ENCODE assay signal across 14 cellular contexts in genomic region chr20:5919634-5920544, GRCh38. TPM values are rescaled to one million over a fixed set of nuclear protein-coding genes. Genes with fewer than 3 reads are reported as not detected.
A peak's percentile ranks its signal among the peaks of the same experiment; 100 is the strongest.
DNase-seq lines count a peak whose midpoint lies in the region; TF ChIP-seq lines count a peak whose summit lies in the region.
"Had no signal": no experiment of that assay in that cellular context is flagged by ENCODE, and none has a peak within 500 bp of the region (broad histone marks: within the 10 kb centered on the region; RNA-seq: fewer than 3 reads in every experiment).

No MANE protein-coding gene starts in this region.

- DNase-seq in ELF-1 (ENCODE audit: low read depth, low spot score): peak; percentile 4
- peak; percentile 40 for DNase-seq in T-helper 2 cell treated with Interferon-gamma antibody and Interleukin-4, amounts not matched to agents 5 μg/mL and 100 μg/mL, for 36 hours (ENCODE audit: low spot score)
- peak; percentile 44 for DNase-seq in fibroblast of pulmonary artery (ENCODE audit: low read depth)
- DNase-seq in DMS 273 (lab: John Stamatoyannopoulos, UW; ENCODE audit: unreplicated experiment): no peak
- DNase-seq in MG63: no peak
- no peak for DNase-seq in Kasumi-1 (lab: John Stamatoyannopoulos, UW)
- DNase-seq in epidermal melanocyte (ENCODE audit: insufficient read length, low spot score): no peak
- DNase-seq: activated naive CD4-positive, alpha-beta T cell treated with Interleukin-2 at 50 U/mL for 16 hours; Caco-2; NCI-H2227 treated with DMSO at 0.1 percent for 48 hours; Right ventricle myocardium superior had no signal

- no peak overlapping the region for H3K27ac Mint-ChIP-seq in T-helper 2 cell treated with Interferon-gamma antibody and Interleukin-4, amounts not matched to agents 5 μg/mL and 100 μg/mL, for 36 hours

- H3K36me3 ChIP-seq in ACC112 (ENCODE audit: insufficient read depth, low read length) (no peaks in the 10 kb centered on the region), MG63 (no peaks in the 10 kb centered on the region)

- no peak for TF ChIP-seq CTCF in fibroblast of pulmonary artery (IDR thresholded peaks at IDR 0.05; ENCODE audit: low read length, missing control alignments)

- H3K4me3 ChIP-seq in ACC112 (ENCODE audit: low read depth, low read length): 0 out of 2 replicates have a peak overlapping the region, but pooled peaks have one; percentile 60
- H3K4me3 ChIP-seq in fibroblast of pulmonary artery (replicated peaks; ENCODE audit: low read depth, low read length): no peak overlapping the region
- H3K4me3 ChIP-seq in MG63: no peak overlapping the region
- H3K4me3 ChIP-seq: K562 had no signal

- H3K4me1 Mint-ChIP-seq in T-helper 2 cell treated with Interferon-gamma antibody and Interleukin-4, amounts not matched to agents 5 μg/mL and 100 μg/mL, for 36 hours (ENCODE audit: low read depth): peaks cover 18% of the 10 kb centered on the region

- H3K27me3 ChIP-seq in ACC112 (ENCODE audit: insufficient read depth, low read length) (peaks cover 19% of the 10 kb centered on the region), MG63 (no peaks in the 10 kb centered on the region)

- H3K36me3 Mint-ChIP-seq in T-helper 2 cell treated with Interferon-gamma antibody and Interleukin-4, amounts not matched to agents 5 μg/mL and 100 μg/mL, for 36 hours (ENCODE audit: low read depth): no peaks in the 10 kb centered on the region

- peaks cover 19% of the 10 kb centered on the region for H3K4me1 ChIP-seq in ACC112 (ENCODE audit: control insufficient read depth, insufficient read depth, low read length, unreplicated experiment)

- H2AFZ ChIP-seq in ACC112 (ENCODE audit: low read length, unreplicated experiment): peak overlapping the region; percentile 14

- H3K27me3 Mint-ChIP-seq in T-helper 2 cell treated with Interferon-gamma antibody and Interleukin-4, amounts not matched to agents 5 μg/mL and 100 μg/mL, for 36 hours (ENCODE audit: low read depth): peaks cover 15% of the 10 kb centered on the region

- no peaks in the 10 kb centered on the region for H3K79me2 ChIP-seq in ACC112 (ENCODE audit: control insufficient read depth, insufficient read depth, low read length, unreplicated experiment)

- peak overlapping the region; percentile 81; the same call in 1 of the 2 replicates for H3K27ac ChIP-seq in ACC112 (ENCODE audit: low read depth, low read length)

- no peaks in the 10 kb centered on the region for H3K9me3 Mint-ChIP-seq in T-helper 2 cell treated with Interferon-gamma antibody and Interleukin-4, amounts not matched to agents 5 μg/mL and 100 μg/mL, for 36 hours

- H3K4me3 Mint-ChIP-seq in T-helper 2 cell treated with Interferon-gamma antibody and Interleukin-4, amounts not matched to agents 5 μg/mL and 100 μg/mL, for 36 hours: peak overlapping the region; percentile 12

- no peaks in the 10 kb centered on the region for H3K9me3 ChIP-seq in MG63
- H3K9me3 ChIP-seq: Caco-2 had no signal

RNA-seq across cellular contexts. Expression of gene CHGB, which starts 8.6 kb away (rescaled TPM):
- not detected in 2 replicates for total RNA-seq in MG63 (2014; rRNA removed; shearing (Covaris generic); ENCODE audit: low replicate concordance)
- total RNA-seq: dermis blood vessel endothelial cell, K562 had no signal

RNA-seq across cellular contexts. Expression of gene TRMT6, which starts 30.4 kb away (rescaled TPM):
- 14.6 and 16.3 TPM in 2 replicates for total RNA-seq in MG63 (2014; rRNA removed; shearing (Covaris generic); ENCODE audit: low replicate concordance)

RNA-seq across cellular contexts. Expression of gene MCM8, which starts 30.6 kb away (rescaled TPM):
- 11.1 and 15.9 TPM in 2 replicates for total RNA-seq in MG63 (2014; rRNA removed; shearing (Covaris generic); ENCODE audit: low replicate concordance)

Comparison
In these comparisons a context has a peak if more than half of its experiments do, and no peak if none do; other contexts are left out.
1. DNase-seq: peak in ELF-1 (single experiment), T-helper 2 cell treated with Interferon-gamma antibody and Interleukin-4, amounts not matched to agents 5 μg/mL and 100 μg/mL, for 36 hours (single experiment) and fibroblast of pulmonary artery (single experiment); none in DMS 273 (single experiment), MG63 (single experiment), Kasumi-1 (0 of 2) and epidermal melanocyte (single experiment).